18 cellular contexts compared by ENCODE assay signal in the genomic region with DNA sequence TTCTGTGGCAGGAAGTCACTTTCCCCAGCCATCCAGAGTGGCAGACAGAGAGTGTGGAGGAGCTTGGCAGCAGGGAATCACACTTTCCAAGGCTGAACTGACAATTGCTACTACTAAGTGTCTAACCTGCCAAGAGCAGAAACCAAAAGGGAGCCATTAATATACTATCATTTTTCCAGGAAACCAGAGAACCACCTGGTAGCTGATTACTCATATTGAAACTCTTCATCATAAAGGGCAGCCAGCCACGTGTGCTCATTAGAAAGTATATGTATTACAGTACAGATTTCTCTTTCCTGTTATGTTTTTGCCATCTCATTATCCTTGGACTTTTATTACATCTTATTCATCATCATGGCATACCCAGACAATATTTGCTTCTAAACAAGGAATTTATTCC.
DNase-seq lines count a peak whose midpoint lies in the region; ATAC-seq and TF ChIP-seq lines count a peak whose summit lies in the region.
"Had no signal": no experiment of that assay in that cellular context is flagged by ENCODE, and none has a peak within 500 bp of the region (broad histone marks: within the 10 kb centered on the region; RNA-seq: fewer than 3 reads in every experiment).

No MANE protein-coding gene starts in this region.

- H3K4me1 Mint-ChIP-seq in activated naive CD8-positive, alpha-beta T cell treated with anti-CD3 and anti-CD28 coated beads, Interleukin-2, amount 50 U/mL, for 24 hours: peaks cover 5% of the 10 kb centered on the region
- H3K4me1 Mint-ChIP-seq in activated naive CD8-positive, alpha-beta T cell treated with anti-CD3 and anti-CD28 coated beads for 36 hours: peaks cover 4% of the 10 kb centered on the region
- no peaks in the 10 kb centered on the region for H3K4me1 Mint-ChIP-seq in CD8-positive, alpha-beta T cell (ENCODE audit: low read depth)
- H3K4me1 Mint-ChIP-seq: WTC11 had no signal

- no peak overlapping the region for H3K27ac ChIP-seq in CD8-positive, alpha-beta T cell (ENCODE audit: low read depth, low read length)
- H3K27ac ChIP-seq: SK-N-MC, transverse colon had no signal

- no peak for TF ChIP-seq CTCF in CD8-positive, alpha-beta T cell (IDR thresholded peaks at IDR 0.05)

- no peaks in the 10 kb centered on the region for H3K36me3 ChIP-seq in CD8-positive, alpha-beta T cell (ENCODE audit: insufficient read depth, low read length)
- H3K36me3 ChIP-seq: transverse colon had no signal

- no peak overlapping the region for H3K4me3 ChIP-seq in CD8-positive, alpha-beta T cell (ENCODE audit: low read depth, low read length)
- H3K4me3 ChIP-seq: SK-N-MC, smooth muscle cell, transverse colon had no signal

- no peaks in the 10 kb centered on the region for H3K27me3 ChIP-seq in CD8-positive, alpha-beta T cell (ENCODE audit: insufficient read depth, low read length)
- H3K27me3 ChIP-seq: transverse colon had no signal

- CTCF ChIA-PET in CD8-positive, alpha-beta T cell (lab: Charles Lee): no interaction called here

- H3K36me3 Mint-ChIP-seq in activated naive CD8-positive, alpha-beta T cell treated with anti-CD3 and anti-CD28 coated beads, Interleukin-2, amount 50 U/mL, for 24 hours (ENCODE audit: low read depth): no peaks in the 10 kb centered on the region
- no peaks in the 10 kb centered on the region for H3K36me3 Mint-ChIP-seq in activated naive CD8-positive, alpha-beta T cell treated with anti-CD3 and anti-CD28 coated beads for 36 hours
- no peaks in the 10 kb centered on the region for H3K36me3 Mint-ChIP-seq in CD8-positive, alpha-beta T cell
- H3K36me3 Mint-ChIP-seq: brain, WTC11 had no signal

- no peaks in the 10 kb centered on the region for H3K9me3 ChIP-seq in CD8-positive, alpha-beta T cell (ENCODE audit: low read length)
- H3K9me3 ChIP-seq: transverse colon had no signal

- no peak for DNase-seq in activated naive CD8-positive, alpha-beta T cell treated with anti-CD3 and anti-CD28 coated beads, Interleukin-2, amount 50 U/mL, for 24 hours
- no peak for DNase-seq in activated naive CD8-positive, alpha-beta T cell treated with anti-CD3 and anti-CD28 coated beads for 36 hours
- DNase-seq in NCI-H345 (lab: John Stamatoyannopoulos, UW) (no peak), NCI-H2196 (lab: John Stamatoyannopoulos, UW; ENCODE audit: unreplicated experiment) (no peak), NCI-H82 treated with DMSO at 0.1 percent for 48 hours (lab: John Stamatoyannopoulos, UW; ENCODE audit: unreplicated experiment) (no peak)
- DNase-seq in CD8-positive, alpha-beta T cell: no peak
- DNase-seq: activated T-cell treated with anti-CD3 and anti-CD28 coated beads, Interleukin-2, amount 50 U/mL, for 72 hours; HCEC 1CT; head of caudate nucleus; IMR-90; NCI-H1694; transverse colon had no signal

- POLR2A ChIA-PET in CD8-positive, alpha-beta T cell (lab: Charles Lee): no interaction called here

- no peaks in the 10 kb centered on the region for H3K4me1 ChIP-seq in CD8-positive, alpha-beta T cell (ENCODE audit: insufficient read depth, low read length)
- H3K4me1 ChIP-seq: transverse colon had no signal

- H3K4me3 Mint-ChIP-seq in activated naive CD8-positive, alpha-beta T cell treated with anti-CD3 and anti-CD28 coated beads, Interleukin-2, amount 50 U/mL, for 24 hours: no peak overlapping the region
- H3K4me3 Mint-ChIP-seq in activated naive CD8-positive, alpha-beta T cell treated with anti-CD3 and anti-CD28 coated beads for 36 hours: no peak overlapping the region
- no peak overlapping the region for H3K4me3 Mint-ChIP-seq in CD8-positive, alpha-beta T cell
- H3K4me3 Mint-ChIP-seq: activated T-cell treated with anti-CD3 and anti-CD28 coated beads, Interleukin-2, amount 50 U/mL, for 72 hours; brain; WTC11 had no signal

- H3K27ac Mint-ChIP-seq in activated naive CD8-positive, alpha-beta T cell treated with anti-CD3 and anti-CD28 coated beads, Interleukin-2, amount 50 U/mL, for 24 hours: no peak overlapping the region
- H3K27ac Mint-ChIP-seq in activated naive CD8-positive, alpha-beta T cell treated with anti-CD3 and anti-CD28 coated beads for 36 hours: no peak overlapping the region
- H3K27ac Mint-ChIP-seq in CD8-positive, alpha-beta T cell: no peak overlapping the region
- H3K27ac Mint-ChIP-seq: activated T-cell treated with anti-CD3 and anti-CD28 coated beads, Interleukin-2, amount 50 U/mL, for 72 hours; brain; WTC11 had no signal

- H3K9me3 Mint-ChIP-seq in activated naive CD8-positive, alpha-beta T cell treated with anti-CD3 and anti-CD28 coated beads, Interleukin-2, amount 50 U/mL, for 24 hours: no peaks in the 10 kb centered on the region
- H3K9me3 Mint-ChIP-seq in activated naive CD8-positive, alpha-beta T cell treated with anti-CD3 and anti-CD28 coated beads for 36 hours: peaks cover 2% of the 10 kb centered on the region
- no peaks in the 10 kb centered on the region for H3K9me3 Mint-ChIP-seq in CD8-positive, alpha-beta T cell
- H3K9me3 Mint-ChIP-seq: activated T-cell treated with anti-CD3 and anti-CD28 coated beads, Interleukin-2, amount 50 U/mL, for 72 hours had no signal

- intact Hi-C loops in CD8-positive, alpha-beta T cell (cut with DNase I, micrococcal nuclease): no loop called here

- peak; percentile 64 for ATAC-seq in activated naive CD8-positive, alpha-beta T cell treated with anti-CD3 and anti-CD28 coated beads, Interleukin-2, amount 50 U/mL, for 24 hours
- ATAC-seq in HG02642 (IDR thresholded peaks at IDR 0.05; ENCODE audit: poor library complexity, unreplicated experiment) (peak; percentile 80), HG03378 (IDR thresholded peaks at IDR 0.05; ENCODE audit: unreplicated experiment) (peak; percentile 87)
- no peak for ATAC-seq in CD8-positive, alpha-beta T cell
- ATAC-seq: WTC11 had no signal

- no peaks in the 10 kb centered on the region for H3K27me3 Mint-ChIP-seq in activated naive CD8-positive, alpha-beta T cell treated with anti-CD3 and anti-CD28 coated beads, Interleukin-2, amount 50 U/mL, for 24 hours
- H3K27me3 Mint-ChIP-seq in activated naive CD8-positive, alpha-beta T cell treated with anti-CD3 and anti-CD28 coated beads for 36 hours: peaks cover 6% of the 10 kb centered on the region
- peaks cover 2% of the 10 kb centered on the region for H3K27me3 Mint-ChIP-seq in CD8-positive, alpha-beta T cell (ENCODE audit: low read depth)
- H3K27me3 Mint-ChIP-seq: brain had no signal
